Comparison of ENCODE assay signal across 18 cellular contexts in genomic region chr1:208326033-208326432, GRCh38.
DNase-seq lines count a peak whose midpoint lies in the region; FAIRE-seq and TF ChIP-seq lines count a peak whose summit lies in the region.
"Had no signal": no experiment of that assay in that cellular context is flagged by ENCODE, and none has a peak within 500 bp of the region (broad histone marks: within the 10 kb centered on the region; RNA-seq: fewer than 3 reads in every experiment).

No MANE protein-coding gene starts in this region.

- H3K27ac ChIP-seq in HEK293 (ENCODE audit: extremely low read depth, low read depth, low read length) = no peak overlapping the region
- H3K27ac ChIP-seq in H1 (ENCODE audit: low read depth, low read length) = no peak overlapping the region
- H3K27ac ChIP-seq: A549, KMS-11, SJCRH30 had no signal

- POLR2A ChIA-PET in HEK293 (lab: Yijun Ruan, JAX) = no interaction called here
- POLR2A ChIA-PET in H1 (lab: Charles Lee; ENCODE audit: partially characterized antibody) = no interaction called here

- FAIRE-seq in H1 (lab: Jason Lieb, UNC) = no peak
- FAIRE-seq: A549, D721Med, RCC 7860 had no signal

- 0 out of 2 replicates have a peak overlapping the region, but pooled peaks have one; percentile 3 for H2AFZ ChIP-seq in H1 (ENCODE audit: low read length)

- H3K79me2 ChIP-seq in H1 (ENCODE audit: control insufficient read depth in 1 of 2, insufficient read depth in 2 of 2, low read length in 2 of 2) = no peaks in the 10 kb centered on the region

- H3K36me3 ChIP-seq in HEK293 (ENCODE audit: control insufficient read depth in 2 of 2, insufficient read depth in 1 of 2, low read length in 2 of 2) (no peaks in the 10 kb centered on the region), H1 (ENCODE audit: control insufficient read depth in 2 of 4, insufficient read depth in 4 of 4, low read length in 3 of 4) (no peaks in the 10 kb centered on the region)
- H3K36me3 ChIP-seq: SJCRH30 had no signal

- TF ChIP-seq CTCF in HEK293 (tag by site-specific recombination; IDR thresholded peaks at IDR 0.05) = no peak
- no peak for TF ChIP-seq CTCF in H1 (IDR thresholded peaks at IDR 0.05; ENCODE audit: control extremely low read depth in 1 of 3, insufficient read depth in 1 of 3, low read depth in 1 of 3, low read length in 3 of 3)

- no peak overlapping the region for H2AK5ac ChIP-seq in H1 (ENCODE audit: low read depth, low read length)

- TF ChIP-seq RAD21 in H1 (IDR thresholded peaks at IDR 0.05 in 1 of 2, conservative IDR thresholded peaks at IDR 0.05 in 1 of 2; ENCODE audit: low read depth in 2 of 2, low read length in 2 of 2) = no peak

- H3K27me3 ChIP-seq in H1 (replicated peaks in 1 of 4; ENCODE audit: control insufficient read depth in 3 of 4, extremely low read depth in 1 of 4, insufficient read depth in 3 of 4, low read length in 3 of 4) = no peaks in the 10 kb centered on the region
- H3K27me3 ChIP-seq: SJCRH30 had no signal

- no peak overlapping the region for H4K8ac ChIP-seq in H1 (ENCODE audit: extremely low read depth, insufficient read depth, low read length)

- H4K91ac ChIP-seq in H1 (replicated peaks; ENCODE audit: insufficient read length, low read length) = no peak overlapping the region

- CTCF ChIA-PET in HEK293 (lab: Yijun Ruan, JAX) (no interaction called here), H1 (lab: Charles Lee; ENCODE audit: partially characterized antibody) (no interaction called here)

- no peak overlapping the region for H2BK5ac ChIP-seq in H1 (ENCODE audit: low read depth, low read length)

- H3K4me2 ChIP-seq in H1 (ENCODE audit: insufficient read depth in 1 of 2, low read depth in 2 of 2, low read length in 2 of 2) = no peak overlapping the region
- H3K4me2 ChIP-seq: A549, KMS-11 had no signal

- DNase-seq in NCI-H2227 (lab: John Stamatoyannopoulos, UW; ENCODE audit: unreplicated experiment) (peak; percentile 13), NCI-H2227 treated with DMSO at 0.1 percent for 48 hours (lab: John Stamatoyannopoulos, UW) (no peak), H1 (ENCODE audit: low read depth in 1 of 2, low spot score in 2 of 2) (no peak)
- DNase-seq in Jurkat, Clone E6-1 (ENCODE audit: low read depth, low spot score) = peak; percentile 7
- no peak for DNase-seq in activated T-cell treated with anti-CD3 and anti-CD28 coated beads, Interleukin-2, amount 50 U/mL, for 48 hours
- DNase-seq in activated CD4-positive, alpha-beta T cell treated with anti-CD3 and anti-CD28 coated beads for 1 hour = no peak
- DNase-seq: DMS79, H7, HFFc6, NCI-H187 treated with DMSO at 0.1 percent for 48 hours, NCI-H524 treated with DMSO at 0.1 percent for 48 hours, T-cell had no signal

- H2BK15ac ChIP-seq in H1 (ENCODE audit: low read length) = no peak overlapping the region

- no peak overlapping the region for H3K4me3 ChIP-seq in HEK293 (ENCODE audit: low read depth, low read length)
- H3K4me3 ChIP-seq in Jurkat, Clone E6-1 (ENCODE audit: low read length) = no peak overlapping the region
- no peak overlapping the region for H3K4me3 ChIP-seq in H1 (ENCODE audit: extremely low read depth in 1 of 4, insufficient read depth in 2 of 4, low read depth in 3 of 4, low read length in 4 of 4)
- H3K4me3 ChIP-seq: A549, SJCRH30 had no signal

- no peaks in the 10 kb centered on the region for H3K79me1 ChIP-seq in H1 (ENCODE audit: low read depth, low read length)

- no peak for TF ChIP-seq POLR2A in H1 (IDR thresholded peaks at IDR 0.05; ENCODE audit: control extremely low read depth in 1 of 2, low read depth in 2 of 2, low read length in 2 of 2)

- H2BK12ac ChIP-seq in H1 (ENCODE audit: low read depth, low read length) = no peak overlapping the region

- no peak overlapping the region for H2BK20ac ChIP-seq in H1 (ENCODE audit: low read length)

- H4K5ac ChIP-seq in H1 (ENCODE audit: insufficient read length, low read depth, low read length) = no peak overlapping the region

- H4K20me1 ChIP-seq in H1 (replicated peaks in 1 of 2; ENCODE audit: control insufficient read depth in 1 of 2, insufficient read depth in 2 of 2, low read length in 2 of 2) = no peaks in the 10 kb centered on the region

- no peaks in the 10 kb centered on the region for H3K9me3 ChIP-seq in HEK293 (ENCODE audit: control insufficient read depth, insufficient read depth, low read depth, low read length)
- H3K9me3 ChIP-seq in H1 (ENCODE audit: insufficient read depth in 2 of 2, low read depth in 1 of 2, low read length in 1 of 2) = no peaks in the 10 kb centered on the region
- H3K9me3 ChIP-seq: A549, SJCRH30 had no signal

- H3K56ac ChIP-seq in H1 (replicated peaks; ENCODE audit: insufficient read length, low read depth, low read length) = no peak overlapping the region

- no peaks in the 10 kb centered on the region; the same call in 1 of the 2 replicates for H3K4me1 ChIP-seq in HEK293 (ENCODE audit: control insufficient read depth, insufficient read depth, low read length)
- H3K4me1 ChIP-seq in H1 (replicated peaks in 1 of 4; ENCODE audit: control insufficient read depth in 3 of 4, insufficient read depth in 4 of 4, low read length in 3 of 4) = peaks cover 0 to 3% (median 0%) of the 10 kb centered on the region in 4 experiments; a peak in 1 of 7 replicates
- H3K4me1 ChIP-seq: A549, SJCRH30 had no signal

- TF ChIP-seq EP300 in H1 (IDR thresholded peaks at IDR 0.05; ENCODE audit: borderline replicate concordance in 1 of 2, low read depth in 2 of 2, low read length in 2 of 2) = no peak

- no peaks in the 10 kb centered on the region for H3K23me2 ChIP-seq in H1 (ENCODE audit: low read depth, low read length)

- H3K23ac ChIP-seq in H1 (ENCODE audit: insufficient read length) = no peak overlapping the region

- H3K4ac ChIP-seq in H1 (replicated peaks; ENCODE audit: insufficient read length, low read depth, low read length) = no peak overlapping the region

- 94% methylated on average over 1 of the region's 1 CpG; no CpG with 5 or more reads in 1 of the 2 experiments for WGBS in H1 (ENCODE audit: extremely low coverage in 1 of 2, insufficient coverage in 1 of 2, insufficient read length in 1 of 2, insufficient replicate concordance in 2 of 2, low coverage in 1 of 2, low lambda C conversion rate in 2 of 2, missing lambda C conversion rate in 1 of 2), 2 experiments

- H3K14ac ChIP-seq in H1 (ENCODE audit: insufficient read length) = no peak overlapping the region

- H2BK120ac ChIP-seq in H1 (replicated peaks; ENCODE audit: low read depth, low read length) = no peak overlapping the region

- no peak overlapping the region for H3K9ac ChIP-seq in H1 (replicated peaks in 1 of 4; ENCODE audit: extremely low read depth in 1 of 4, low read depth in 3 of 4, low read length in 3 of 4)
- H3K9ac ChIP-seq: KMS-11 had no signal

- no peak overlapping the region for H3K18ac ChIP-seq in H1 (ENCODE audit: extremely low read depth, low read length)

TF ChIP-seq in HEK293, 187 proteins besides CTCF, POLR2A, EP300 and RAD21 (continues in another document):
- TF ChIP-seq ZNF132 (tag by site-specific recombination; IDR thresholded peaks at IDR 0.05; ENCODE audit: borderline replicate concordance) = no peak
- 0 out of 2 replicates have a peak, but pooled peaks have one; percentile 31 for TF ChIP-seq ZNF112 (tag by site-specific recombination; IDR thresholded peaks at IDR 0.05)
- no peak for TF ChIP-seq ZNF629 (tag by site-specific recombination; IDR thresholded peaks at IDR 0.05)
- TF ChIP-seq ZNF174 (tag by site-specific recombination; IDR thresholded peaks at IDR 0.05) = no peak
- TF ChIP-seq ZNF350 (tag by site-specific recombination; IDR thresholded peaks at IDR 0.05) = peak; percentile 82
- no peak for TF ChIP-seq ZNF473 (tag by site-specific recombination; IDR thresholded peaks at IDR 0.05)
- no peak for TF ChIP-seq PRDM1 (tag by site-specific recombination; IDR thresholded peaks at IDR 0.05)
- no peak for TF ChIP-seq ZNF658 (tag by site-specific recombination; IDR thresholded peaks at IDR 0.05)

TF ChIP-seq in H1, 55 proteins besides CTCF, POLR2A, EP300 and RAD21:
- TF ChIP-seq BRCA1 (IDR thresholded peaks at IDR 0.05; ENCODE audit: low read depth, low read length) (no peak), KDM1A (IDR thresholded peaks at IDR 0.05; ENCODE audit: borderline replicate concordance, low read length) (no peak), ATF3 (IDR thresholded peaks at IDR 0.05; ENCODE audit: insufficient read depth, low read depth, low read length) (no peak), POLR2AphosphoS5 (IDR thresholded peaks at IDR 0.05; ENCODE audit: low read depth, low read length) (no peak), RNF2 (IDR thresholded peaks at IDR 0.05; ENCODE audit: borderline replicate concordance, low read depth, low read length, missing control alignments, poor library complexity, severe bottlenecking) (no peak), FOSL1 (IDR thresholded peaks at IDR 0.05; ENCODE audit: insufficient read depth, low read depth, low read length) (no peak), CHD2 (IDR thresholded peaks at IDR 0.05; ENCODE audit: low read length) (no peak), SIN3A (conservative IDR thresholded peaks at IDR 0.05 in 1 of 2, IDR thresholded peaks at IDR 0.05 in 1 of 2; ENCODE audit: low read depth in 1 of 2, low read length in 2 of 2) (no peak)

Comparison
In these comparisons a context has a peak if more than half of its experiments do, and no peak if none do; other contexts are left out.
1. DNase-seq: peak in NCI-H2227 (single experiment) and Jurkat, Clone E6-1 (single experiment); none in NCI-H2227 treated with DMSO at 0.1 percent for 48 hours (single experiment), H1 (0 of 2), activated T-cell treated with anti-CD3 and anti-CD28 coated beads, Interleukin-2, amount 50 U/mL, for 48 hours (0 of 2) and activated CD4-positive, alpha-beta T cell treated with anti-CD3 and anti-CD28 coated beads for 1 hour (single experiment).